In genomic region chr6:124002377-124003081, GRCh38 we compare ENCODE assay signal across 18 cellular contexts.
DNase-seq lines count a peak whose midpoint lies in the region; ATAC-seq and TF ChIP-seq lines count a peak whose summit lies in the region.
"Had no signal": no experiment of that assay in that cellular context is flagged by ENCODE, and none has a peak within 500 bp of the region (broad histone marks: within the 10 kb centered on the region; RNA-seq: fewer than 3 reads in every experiment).

No MANE protein-coding gene starts in this region.

- peak; percentile 23 for DNase-seq in HT-29 (ENCODE audit: low spot score)
- DNase-seq in left ventricle myocardium superior = no peak
- DNase-seq in renal cortical epithelial cell (ENCODE audit: low read depth) = peak; percentile 2
- no peak for DNase-seq in NCI-H446 treated with DMSO at 0.1 percent for 48 hours (lab: John Stamatoyannopoulos, UW)
- no peak for DNase-seq in sciatic nerve (ENCODE audit: low spot score)
- DNase-seq: activated CD4-positive, alpha-beta T cell treated with anti-CD3 and anti-CD28 coated beads for 48 hours; adrenal gland; DMS 273 treated with DMSO at 0.1 percent for 48 hours; GDM1; HCEC 1CT; MV-4-11; NCI-H1694 treated with DMSO at 0.1 percent for 48 hours; NCI-H345; testis had no signal

- peaks cover 10% of the 10 kb centered on the region for H3K4me1 Mint-ChIP-seq in brain

- intact Hi-C loops in left ventricle myocardium superior (cut with micrococcal nuclease) (no loop called here), sciatic nerve (cut with DNase I) (no loop called here)

- H3K27ac Mint-ChIP-seq in brain = peak overlapping the region in 3 of 5 experiments; percentile 3 to 70 (median 65)
- H3K27ac Mint-ChIP-seq: activated T-helper 2 cell treated with anti-CD3 and anti-CD28 coated beads, Interferon-gamma antibody, Interleukin-2, Interleukin-4, amounts not matched to agents 10 μg/mL and 5 μg/mL and 100 μg/mL, durations not matched to agents 14 hours and 24 hours and 36 hours had no signal

- no peaks in the 10 kb centered on the region for H3K36me3 Mint-ChIP-seq in brain

- no peak for TF ChIP-seq CTCF in brain (conservative IDR thresholded peaks at IDR 0.05)

- peak; percentile 99 for ATAC-seq in left ventricle myocardium superior
- ATAC-seq in HG02870 (IDR thresholded peaks at IDR 0.05; ENCODE audit: unreplicated experiment) = no peak
- no peak for ATAC-seq in GM18517 (IDR thresholded peaks at IDR 0.05; ENCODE audit: unreplicated experiment)
- no peak for ATAC-seq in sciatic nerve

- peaks cover 3% of the 10 kb centered on the region for H3K27me3 Mint-ChIP-seq in brain

- H3K4me3 Mint-ChIP-seq in brain = peak overlapping the region in 1 of 5 experiments; percentile 20

- no peaks in the 10 kb centered on the region for H3K9me3 Mint-ChIP-seq in brain
- H3K9me3 Mint-ChIP-seq: activated T-helper 2 cell treated with anti-CD3 and anti-CD28 coated beads, Interferon-gamma antibody, Interleukin-2, Interleukin-4, amounts not matched to agents 10 μg/mL and 5 μg/mL and 100 μg/mL, durations not matched to agents 14 hours and 24 hours and 36 hours had no signal

Comparison
In these comparisons a context has a peak if more than half of its experiments do, and no peak if none do; other contexts are left out.
1. DNase-seq: peak in HT-29 (single experiment) and renal cortical epithelial cell (single experiment); none in left ventricle myocardium superior (single experiment), NCI-H446 treated with DMSO at 0.1 percent for 48 hours (single experiment) and sciatic nerve (single experiment).